Comparison of ENCODE assay signal across 16 cellular contexts in the genomic region with DNA sequence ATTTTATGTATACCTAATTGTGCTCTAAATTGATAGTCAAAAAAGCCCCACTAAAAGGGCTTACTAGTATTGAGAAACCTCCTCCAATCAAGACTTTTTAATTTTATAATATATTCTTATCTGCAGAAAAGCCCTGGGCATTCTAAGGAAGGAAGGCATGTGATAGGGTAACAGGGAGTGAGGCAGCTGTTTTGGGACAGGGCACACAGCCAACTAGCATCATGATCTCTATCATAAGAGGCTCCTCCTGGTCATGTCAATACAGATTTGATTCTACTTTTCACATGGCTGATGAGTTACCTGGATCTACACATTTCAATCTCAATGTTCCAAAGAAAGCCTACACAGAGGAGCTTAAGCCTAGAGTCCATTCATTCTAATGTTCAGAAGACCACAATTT.
"Had no signal": no experiment of that assay in that cellular context is flagged by ENCODE, and none has a peak within 500 bp of the region (broad histone marks: within the 10 kb centered on the region; RNA-seq: fewer than 3 reads in every experiment).

No MANE protein-coding gene starts in this region.

- FAIRE-seq: pancreas had no signal

- DNase-seq: dermis blood vessel endothelial cell; foreskin keratinocyte; hippocampal formation; left colon; left ventricle myocardium superior; mesenchymal stem cell; midbrain; naive B cell; occipital lobe; pancreas; right cardiac atrium; stimulated activated CD4-positive, alpha-beta T cell treated with anti-CD3 and anti-CD28 coated beads, Interleukin-4, amount 100 ng/mL, for 1 hour; stimulated activated CD8-positive, alpha-beta memory T cell treated with anti-CD3 and anti-CD28 coated beads, Interleukin-4, amount 100 ng/mL, for 48 hours; stimulated activated naive CD8-positive, alpha-beta T cell treated with anti-CD3 and anti-CD28 coated beads, Interleukin-15, Interleukin-2, amounts not matched to agents 100 U/mL and 50 U/mL, for 24 hours; tibial artery; upper lobe of left lung had no signal
